In genomic region chr3:120622457-120622856, GRCh38 we compare ENCODE assay signal across 31 cellular contexts. TPM values are rescaled to one million over a fixed set of nuclear protein-coding genes. Genes with fewer than 3 reads are reported as not detected.
"Had no signal": no experiment of that assay in that cellular context is flagged by ENCODE, and none has a peak within 500 bp of the region (broad histone marks: within the 10 kb centered on the region; RNA-seq: fewer than 3 reads in every experiment).

No MANE protein-coding gene starts in this region.

- H3K9me3 ChIP-seq: colonic mucosa, right lobe of liver had no signal

- H3K4me3 Mint-ChIP-seq: activated CD4-positive, alpha-beta memory T cell treated with anti-CD3 and anti-CD28 coated beads for 36 hours; activated CD4-positive, alpha-beta T cell treated with anti-CD3 and anti-CD28 coated beads, Interleukin-2, amount 10 ng/mL, durations not matched to agents 24 days and 14 days; activated naive CD4-positive, alpha-beta T cell treated with anti-CD3 and anti-CD28 coated beads for 36 hours; activated naive CD8-positive, alpha-beta T cell treated with anti-CD3 and anti-CD28 coated beads for 36 hours; activated T-helper 1 cell treated with anti-CD3 and anti-CD28 coated beads, Interleukin-12 subunit alpha, Interleukin-12 subunit beta, Interleukin-2, Interleukin-4 antibody, amounts not matched to agents 30 ng/mL and 10 ng/mL and 1 ng/mL, durations not matched to agents 14 hours and 24 hours and 36 hours; immature natural killer cell; naive thymus-derived CD4-positive, alpha-beta T cell; stimulated activated naive CD8-positive, alpha-beta T cell treated with anti-CD3 and anti-CD28 coated beads, Interleukin-15, Interleukin-2, amounts not matched to agents 100 ng/mL and 50 ng/mL, for 24 hours had no signal

- H2AFZ ChIP-seq: hepatocyte had no signal

- H3K27me3 ChIP-seq: adrenal gland, body of pancreas, colonic mucosa, gastrocnemius medialis, hepatocyte, ovary, right lobe of liver had no signal

- H3K36me3 ChIP-seq: adrenal gland, colonic mucosa, gastrocnemius medialis, ovary, thoracic aorta had no signal

- H3K79me2 ChIP-seq: hepatocyte had no signal

- H3K4me3 ChIP-seq: adrenal gland, body of pancreas, colonic mucosa, gastrocnemius medialis, hepatocyte, ovary, right lobe of liver, thoracic aorta had no signal

- H3K36me3 Mint-ChIP-seq: immature natural killer cell, mesothelial cell of epicardium had no signal

- H3K4me1 ChIP-seq: adrenal gland, body of pancreas, colonic mucosa, gastrocnemius medialis, right lobe of liver had no signal

- H3K27ac Mint-ChIP-seq: activated CD4-positive, alpha-beta memory T cell treated with anti-CD3 and anti-CD28 coated beads for 36 hours; activated CD4-positive, alpha-beta T cell treated with anti-CD3 and anti-CD28 coated beads, Interleukin-2, amount 10 ng/mL, durations not matched to agents 24 days and 14 days; activated naive CD4-positive, alpha-beta T cell treated with anti-CD3 and anti-CD28 coated beads for 36 hours; activated naive CD8-positive, alpha-beta T cell treated with anti-CD3 and anti-CD28 coated beads for 36 hours; activated T-helper 1 cell treated with anti-CD3 and anti-CD28 coated beads, Interleukin-12 subunit alpha, Interleukin-12 subunit beta, Interleukin-2, Interleukin-4 antibody, amounts not matched to agents 30 ng/mL and 10 ng/mL and 1 ng/mL, durations not matched to agents 14 hours and 24 hours and 36 hours; immature natural killer cell; mesothelial cell of epicardium; naive thymus-derived CD4-positive, alpha-beta T cell; stimulated activated naive CD8-positive, alpha-beta T cell treated with anti-CD3 and anti-CD28 coated beads, Interleukin-15, Interleukin-2, amounts not matched to agents 100 ng/mL and 50 ng/mL, for 24 hours had no signal

- H3K4me2 ChIP-seq: hepatocyte had no signal

- DNase-seq: activated CD4-positive, CD25-positive, alpha-beta regulatory T cell treated with anti-CD3 and anti-CD28 coated beads, Interleukin-2, amount 50 U/mL, for 72 hours; activated CD8-positive, alpha-beta memory T cell treated with anti-CD3 and anti-CD28 coated beads, Interleukin-2, amount 50 U/mL, for 4 hours; activated effector memory CD4-positive, alpha-beta T cell treated with anti-CD3 and anti-CD28 coated beads, Interleukin-2, amount 50 U/mL, for 16 hours; activated naive CD4-positive, alpha-beta T cell treated with anti-CD3 and anti-CD28 coated beads for 36 hours; activated T-cell treated with anti-CD3 and anti-CD28 coated beads, Interleukin-2, amount 50 U/mL, for 1 hour; aorta; body of pancreas; effector CD8-positive, alpha-beta T cell; gastrocnemius medialis; glutamatergic neuron; kidney; naive thymus-derived CD4-positive, alpha-beta T cell; ovary; stimulated activated CD4-positive, alpha-beta T cell treated with anti-CD3 and anti-CD28 coated beads, Interleukin-12 subunit alpha, Interleukin-12 subunit beta, amount 100 ng/mL, for 4 hours; stimulated activated CD4-positive, alpha-beta T cell treated with anti-CD3 and anti-CD28 coated beads, Interleukin-4, amount 100 ng/mL, for 1 hour had no signal

- FAIRE-seq: kidney, urothelium cell line had no signal

- H3K27ac ChIP-seq: adrenal gland, body of pancreas, colonic mucosa, gastrocnemius medialis, hepatocyte, ovary, right lobe of liver, thoracic aorta had no signal

- ATAC-seq: body of pancreas; gastrocnemius medialis; naive thymus-derived CD4-positive, alpha-beta T cell had no signal

- H3K4me1 Mint-ChIP-seq: activated CD4-positive, alpha-beta T cell treated with anti-CD3 and anti-CD28 coated beads, Interleukin-2, amount 10 ng/mL, durations not matched to agents 24 days and 14 days; activated naive CD8-positive, alpha-beta T cell treated with anti-CD3 and anti-CD28 coated beads for 36 hours; immature natural killer cell; mesothelial cell of epicardium; naive thymus-derived CD4-positive, alpha-beta T cell had no signal

RNA-seq across cellular contexts. Expression of gene HGD, which starts 59.6 kb away (rescaled TPM):
- total RNA-seq: activated naive CD4-positive, alpha-beta T cell treated with anti-CD3 and anti-CD28 coated beads for 36 hours; lower leg skin; skeletal muscle tissue had no signal
- polyA plus RNA-seq: naive thymus-derived CD4-positive, alpha-beta T cell; neural cell had no signal
